In genomic region chr6:162369091-162369490, GRCh38 we compare ENCODE assay signal across 19 cellular contexts.
DNase-seq lines count a peak whose midpoint lies in the region; ATAC-seq lines count a peak whose summit lies in the region.
"Had no signal": no experiment of that assay in that cellular context is flagged by ENCODE, and none has a peak within 500 bp of the region (broad histone marks: within the 10 kb centered on the region; RNA-seq: fewer than 3 reads in every experiment).

No MANE protein-coding gene starts in this region.

- H3K4me1 ChIP-seq in right cardiac atrium (ENCODE audit: control insufficient read depth, insufficient read depth, low read length), result peaks cover 5% of the 10 kb centered on the region
- H3K4me1 ChIP-seq: A549; BLaER1 treated with 17β-estradiol and CSF1 and Interleukin-3, amounts not matched to agents 10 nM and 100 nM; Caco-2 had no signal

- no peak overlapping the region for H3K4me3 ChIP-seq in right cardiac atrium (ENCODE audit: low read length)
- H3K4me3 ChIP-seq: A549; BLaER1 treated with 17β-estradiol and CSF1 and Interleukin-3, amounts not matched to agents 10 nM and 100 nM; GM12878 had no signal

- no peaks in the 10 kb centered on the region for H3K27me3 ChIP-seq in right cardiac atrium (ENCODE audit: control insufficient read depth, insufficient read depth)
- H3K27me3 ChIP-seq: BLaER1 treated with 17β-estradiol and CSF1 and Interleukin-3, amounts not matched to agents 10 nM and 100 nM had no signal

- 45% methylated on average over 2 of the region's 2 CpGs for WGBS in right cardiac atrium

- H3K27ac ChIP-seq in right cardiac atrium (ENCODE audit: low read length), result no peak overlapping the region
- no peak overlapping the region for H3K27ac ChIP-seq in caudate nucleus (ENCODE audit: low read depth, low read length)
- H3K27ac ChIP-seq: 22Rv1; A549; BLaER1 treated with 17β-estradiol and CSF1 and Interleukin-3, amounts not matched to agents 10 nM and 100 nM; C4-2B had no signal

- DNase-seq in Right ventricle myocardium superior (no peak), left cardiac atrium (no peak), left ventricle myocardium superior (no peak), right cardiac atrium (no peak), caudate nucleus (lab: John Stamatoyannopoulos, UW) (no peak)
- DNase-seq: AML-193; Caco-2; Calu3; CD4-positive, alpha-beta T cell; CD8-positive, alpha-beta T cell; DMS79; DND-41; EL; GDM1 had no signal

- intact Hi-C loops in Right ventricle myocardium superior (cut with DNase I), result no loop called here
- intact Hi-C loops in left cardiac atrium (cut with DNase I), result loop anchor here in 1 of 2 donors (10.0 kb wide), 1 partner anchor 184 kb away; no protein-coding TSS in a partner anchor
- intact Hi-C loops in left ventricle myocardium superior (cut with micrococcal nuclease), result no loop called here
- intact Hi-C loops in right cardiac atrium (cut with DNase I), result no loop called here

- ATAC-seq in Right ventricle myocardium superior (ENCODE audit: poor library complexity), result peak; percentile 54
- ATAC-seq in left cardiac atrium, result no peak
- ATAC-seq in left ventricle myocardium superior, result peak; percentile 54
- ATAC-seq in right cardiac atrium, result no peak
- ATAC-seq: A549; CD8-positive, alpha-beta T cell; GM12878 had no signal

- no peaks in the 10 kb centered on the region for H3K9me3 ChIP-seq in right cardiac atrium (ENCODE audit: control insufficient read depth, low read length)
- H3K9me3 ChIP-seq: A549, Caco-2 had no signal

Comparison
In these comparisons a context has a peak if more than half of its experiments do, and no peak if none do; other contexts are left out.
1. ATAC-seq: peak in Right ventricle myocardium superior (single experiment) and left ventricle myocardium superior (single experiment); none in left cardiac atrium (0 of 2) and right cardiac atrium (0 of 2).